ENCODE assay signal across 9 cellular contexts in genomic region chr4:140096921-140097320, GRCh38. TPM values are rescaled to one million over a fixed set of nuclear protein-coding genes. Genes with fewer than 3 reads are reported as not detected.
DNase-seq lines count a peak whose midpoint lies in the region; TF ChIP-seq lines count a peak whose summit lies in the region.
"Had no signal": no experiment of that assay in that cellular context is flagged by ENCODE, and none has a peak within 500 bp of the region (broad histone marks: within the 10 kb centered on the region; RNA-seq: fewer than 3 reads in every experiment).

No MANE protein-coding gene starts in this region.

- H3K4me1 ChIP-seq in suprapubic skin: peaks cover 79% of the 10 kb centered on the region
- peaks cover 12% of the 10 kb centered on the region; the same call in 1 of the 2 replicates for H3K4me1 ChIP-seq in H9 (ENCODE audit: insufficient read depth, low read length)

- H4K8ac ChIP-seq in H9 (replicated peaks; ENCODE audit: insufficient read length, low read depth, low read length): no peak overlapping the region

- no peak for TF ChIP-seq EP300 in suprapubic skin (IDR thresholded peaks at IDR 0.05)

- H3K9ac ChIP-seq in H9 (ENCODE audit: extremely low read depth, insufficient read length, low read length): no peak overlapping the region

- WGBS in suprapubic skin: 50% methylated on average over 2 of the region's 2 CpGs
- WGBS in H9 (ENCODE audit: extremely low coverage, insufficient read length, low lambda C conversion rate): no CpG with 5 or more reads among the region's 2 CpGs

- H2BK20ac ChIP-seq in H9 (ENCODE audit: low read depth, low read length, poor library complexity, severe bottlenecking): no peak overlapping the region

- H3K79me2 ChIP-seq in H9 (ENCODE audit: insufficient read depth, low read length): no peaks in the 10 kb centered on the region

- H3K23me2 ChIP-seq in H9 (ENCODE audit: insufficient read length, low read depth, low read length, poor library complexity, severe bottlenecking): no peaks in the 10 kb centered on the region

- peaks cover 66% of the 10 kb centered on the region for H3K4me1 Mint-ChIP-seq in activated CD4-positive, alpha-beta T cell treated with anti-CD3 and anti-CD28 coated beads, Interleukin-2, amount 10 ng/mL, durations not matched to agents 24 days and 14 days
- H3K4me1 Mint-ChIP-seq in activated CD4-positive, alpha-beta memory T cell treated with anti-CD3 and anti-CD28 coated beads, Interleukin-2, amount 10 ng/mL, durations not matched to agents 7 days and 5 days: peaks cover 93% of the 10 kb centered on the region
- H3K4me1 Mint-ChIP-seq in H9: peaks cover 33 to 44% of the 10 kb centered on the region in 2 experiments

- H2AFZ ChIP-seq in H9 (ENCODE audit: low read length): no peak overlapping the region

- no peak overlapping the region for H2BK5ac ChIP-seq in H9 (ENCODE audit: insufficient read length, low read length)

- H3T11ph ChIP-seq in H9 (ENCODE audit: low read length): no peak overlapping the region

- POLR2A ChIA-PET in activated CD4-positive, alpha-beta memory T cell treated with anti-CD3 and anti-CD28 coated beads, Interleukin-2, amount 10 ng/mL, durations not matched to agents 7 days and 5 days (lab: Charles Lee): interaction anchor here (0.9 kb wide), 1 partner anchor 16 kb away, joined by 3 read pairs; no protein-coding TSS in a partner anchor

- peaks cover 4% of the 10 kb centered on the region for H3K27me3 Mint-ChIP-seq in activated CD4-positive, alpha-beta T cell treated with anti-CD3 and anti-CD28 coated beads, Interleukin-2, amount 10 ng/mL, durations not matched to agents 24 days and 14 days
- no peaks in the 10 kb centered on the region for H3K27me3 Mint-ChIP-seq in activated CD4-positive, alpha-beta memory T cell treated with anti-CD3 and anti-CD28 coated beads, Interleukin-2, amount 10 ng/mL, durations not matched to agents 7 days and 5 days
- no peaks in the 10 kb centered on the region; the same call in 1 of the 2 replicates for H3K27me3 Mint-ChIP-seq in H9 (ENCODE audit: low read depth)

- H3K27ac ChIP-seq in suprapubic skin (peak overlapping the region; percentile 78), H9 (ENCODE audit: insufficient read length, low read depth, low read length) (no peak overlapping the region)

- H3K36me3 Mint-ChIP-seq in activated CD4-positive, alpha-beta T cell treated with anti-CD3 and anti-CD28 coated beads, Interleukin-2, amount 10 ng/mL, durations not matched to agents 24 days and 14 days (ENCODE audit: low read depth): no peaks in the 10 kb centered on the region
- H3K36me3 Mint-ChIP-seq in activated CD4-positive, alpha-beta memory T cell treated with anti-CD3 and anti-CD28 coated beads, Interleukin-2, amount 10 ng/mL, durations not matched to agents 7 days and 5 days (ENCODE audit: low read depth): peaks cover 3% of the 10 kb centered on the region
- no peaks in the 10 kb centered on the region for H3K36me3 Mint-ChIP-seq in H9 (ENCODE audit: insufficient read depth in 1 of 3, low read depth in 3 of 3)

- H3K79me1 ChIP-seq in H9 (ENCODE audit: insufficient read depth, low read depth, low read length, poor library complexity, severe bottlenecking): no peaks in the 10 kb centered on the region

- H3K56ac ChIP-seq in H9 (ENCODE audit: insufficient read length, low read depth, low read length): no peak overlapping the region

- no peaks in the 10 kb centered on the region for H3K9me3 Mint-ChIP-seq in activated CD4-positive, alpha-beta T cell treated with anti-CD3 and anti-CD28 coated beads, Interleukin-2, amount 10 ng/mL, durations not matched to agents 24 days and 14 days
- no peaks in the 10 kb centered on the region for H3K9me3 Mint-ChIP-seq in activated CD4-positive, alpha-beta memory T cell treated with anti-CD3 and anti-CD28 coated beads, Interleukin-2, amount 10 ng/mL, durations not matched to agents 7 days and 5 days
- no peaks in the 10 kb centered on the region for H3K9me3 Mint-ChIP-seq in H9

- intact Hi-C loops in activated CD4-positive, alpha-beta T cell treated with anti-CD3 and anti-CD28 coated beads, Interleukin-2, amount 10 ng/mL, durations not matched to agents 24 days and 14 days (cut with micrococcal nuclease): loop anchor here (1.0 to 10.0 kb wide), 8 partner anchors 19 to 540 kb away; partner anchors contain the start of genes SCOC and SETD7

- H3K18ac ChIP-seq in H9 (ENCODE audit: insufficient read length, low read depth, low read length): no peak overlapping the region

- TF ChIP-seq CTCF in suprapubic skin (IDR thresholded peaks at IDR 0.05) (no peak), H9 (conservative IDR thresholded peaks at IDR 0.05) (no peak)

- H3K27ac Mint-ChIP-seq in activated CD4-positive, alpha-beta T cell treated with anti-CD3 and anti-CD28 coated beads, Interleukin-2, amount 10 ng/mL, durations not matched to agents 24 days and 14 days: peak overlapping the region; percentile 94
- peak overlapping the region; percentile 89 for H3K27ac Mint-ChIP-seq in activated CD4-positive, alpha-beta memory T cell treated with anti-CD3 and anti-CD28 coated beads, Interleukin-2, amount 10 ng/mL, durations not matched to agents 7 days and 5 days
- H3K27ac Mint-ChIP-seq in H9: no peak overlapping the region

- no peak overlapping the region for H3K23ac ChIP-seq in H9 (ENCODE audit: insufficient read length, low read depth, low read length)

- no peak for DNase-seq in activated CD4-positive, alpha-beta T cell treated with anti-CD3 and anti-CD28 coated beads, Interleukin-2, amount 10 ng/mL, durations not matched to agents 24 days and 14 days
- DNase-seq in activated CD4-positive, alpha-beta T cell treated with anti-CD3 and anti-CD28 coated beads, Interleukin-2, amount 50 U/mL, for 48 hours: no peak
- no peak for DNase-seq in activated CD4-positive, alpha-beta memory T cell treated with anti-CD3 and anti-CD28 coated beads, Interleukin-2, amount 10 ng/mL, durations not matched to agents 7 days and 5 days
- DNase-seq in germinal center (ENCODE audit: low spot score) (peak; percentile 65), suprapubic skin (ENCODE audit: low spot score in 2 of 2) (no peak), pons (ENCODE audit: low spot score) (no peak), H9 (no peak), GM19240 (ENCODE audit: insufficient read length, low spot score) (no peak)
- DNase-seq: NCI-H524 had no signal

- H4K5ac ChIP-seq in H9 (ENCODE audit: insufficient read length, low read depth, low read length): no peak overlapping the region

- no peak overlapping the region for H3K14ac ChIP-seq in H9 (ENCODE audit: insufficient read depth, low read length)

- H3K4me2 ChIP-seq in H9 (ENCODE audit: insufficient read depth, insufficient read length, low read length): no peak overlapping the region

- peak overlapping the region; percentile 86 for H3K4me3 Mint-ChIP-seq in activated CD4-positive, alpha-beta T cell treated with anti-CD3 and anti-CD28 coated beads, Interleukin-2, amount 10 ng/mL, durations not matched to agents 24 days and 14 days
- H3K4me3 Mint-ChIP-seq in activated CD4-positive, alpha-beta memory T cell treated with anti-CD3 and anti-CD28 coated beads, Interleukin-2, amount 10 ng/mL, durations not matched to agents 7 days and 5 days: no peak overlapping the region
- H3K4me3 Mint-ChIP-seq in H9: no peak overlapping the region

- H3K27me3 ChIP-seq in suprapubic skin (no peaks in the 10 kb centered on the region), H9 (ENCODE audit: insufficient read depth, low read length) (no peaks in the 10 kb centered on the region)

- no peak overlapping the region for H2BK120ac ChIP-seq in H9 (ENCODE audit: low read depth, low read length, poor library complexity, severe bottlenecking)

- H3K9me3 ChIP-seq in suprapubic skin: no peaks in the 10 kb centered on the region
- H3K9me3 ChIP-seq in H9 (ENCODE audit: control insufficient read depth, low read depth, low read length): no peaks in the 10 kb centered on the region

- H3K36me3 ChIP-seq in suprapubic skin: no peaks in the 10 kb centered on the region

- no peak overlapping the region for H2AK5ac ChIP-seq in H9 (ENCODE audit: insufficient read length, low read length)

- no peaks in the 10 kb centered on the region for H4K20me1 ChIP-seq in H9 (ENCODE audit: control insufficient read depth, insufficient read depth, insufficient read length)

- H2BK12ac ChIP-seq in H9 (ENCODE audit: insufficient read length, low read depth, low read length): no peak overlapping the region

- no peak overlapping the region for H3K4ac ChIP-seq in H9 (ENCODE audit: low read depth, low read length)

- H2BK15ac ChIP-seq in H9 (ENCODE audit: low read depth, low read length): no peak overlapping the region

- TF ChIP-seq POLR2A in suprapubic skin (IDR thresholded peaks at IDR 0.05): no peak

- CTCF ChIA-PET in activated CD4-positive, alpha-beta memory T cell treated with anti-CD3 and anti-CD28 coated beads, Interleukin-2, amount 10 ng/mL, durations not matched to agents 7 days and 5 days (lab: Charles Lee): no interaction called here

- no peak overlapping the region for H4K91ac ChIP-seq in H9 (ENCODE audit: insufficient read length, low read depth, low read length)

- no peak overlapping the region for H3K4me3 ChIP-seq in suprapubic skin

RNA-seq across cellular contexts. Expression of gene MAML3, which starts 57.1 kb away (rescaled TPM):
- 0.52 and 0.54 TPM in 2 replicates for total RNA-seq in activated CD4-positive, alpha-beta T cell treated with anti-CD3 and anti-CD28 coated beads, Interleukin-2, amount 10 ng/mL, durations not matched to agents 24 days and 14 days
- 1 to 10 TPM; 2.5 to 2.6 TPM for total RNA-seq in activated CD4-positive, alpha-beta memory T cell treated with anti-CD3 and anti-CD28 coated beads, Interleukin-2, amount 10 ng/mL, durations not matched to agents 7 days and 5 days
- total RNA-seq in suprapubic skin: 10 to 100 TPM; 18.2 to 42.7 (median 28.6) TPM
- 3.9 and 4.1 TPM in 2 replicates for total RNA-seq in H9 (2021)

Comparison
In these comparisons a context has a peak if more than half of its experiments do, and no peak if none do; other contexts are left out.
1. H3K27ac Mint-ChIP-seq: peak in activated CD4-positive, alpha-beta T cell treated with anti-CD3 and anti-CD28 coated beads, Interleukin-2, amount 10 ng/mL, durations not matched to agents 24 days and 14 days (single experiment) and activated CD4-positive, alpha-beta memory T cell treated with anti-CD3 and anti-CD28 coated beads, Interleukin-2, amount 10 ng/mL, durations not matched to agents 7 days and 5 days (single experiment); none in H9 (0 of 3).